Comparison of ENCODE assay signal across 12 cellular contexts in the genomic region with DNA sequence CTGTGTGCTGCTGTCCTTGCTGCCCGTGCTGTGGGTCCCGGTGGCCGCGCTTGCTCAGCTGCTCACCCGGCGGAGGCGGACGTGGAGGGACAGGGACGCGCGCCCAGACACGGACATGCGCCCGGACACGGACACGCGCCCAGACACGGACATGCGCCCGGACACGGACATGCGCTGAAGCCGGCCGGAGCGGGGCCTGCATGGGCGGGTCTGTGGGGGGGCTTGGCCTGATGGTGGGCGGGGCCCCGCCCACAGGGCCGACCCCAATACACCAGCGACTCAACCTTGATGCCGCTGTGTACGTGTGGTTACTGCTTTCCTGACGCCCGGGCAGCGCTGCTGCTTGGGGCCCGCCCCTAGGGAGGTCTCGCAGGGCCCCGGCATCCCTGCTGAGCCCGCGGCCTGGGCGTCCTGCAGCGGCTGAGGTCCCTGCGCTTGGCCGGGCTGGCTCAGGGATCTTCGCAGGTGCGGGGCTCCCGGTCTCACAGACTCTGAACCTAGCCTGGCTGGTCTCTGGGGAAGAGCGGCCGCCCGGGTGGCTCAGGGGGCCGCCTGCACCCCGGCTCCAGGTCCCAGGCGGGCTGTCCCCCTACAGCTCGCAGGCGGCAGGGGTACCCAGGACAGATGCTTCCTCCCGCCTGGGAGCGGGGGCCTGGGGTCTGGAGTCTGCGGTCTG. TPM values are rescaled to one million over a fixed set of nuclear protein-coding genes. Genes with fewer than 3 reads are reported as not detected.
"Had no signal": no experiment of that assay in that cellular context is flagged by ENCODE, and none has a peak within 500 bp of the region (broad histone marks: within the 10 kb centered on the region; RNA-seq: fewer than 3 reads in every experiment).

No MANE protein-coding gene starts in this region.

- H3K9me3 Mint-ChIP-seq: activated naive CD8-positive, alpha-beta T cell treated with anti-CD3 and anti-CD28 coated beads, Interleukin-2, amount 50 U/mL, for 24 hours; naive thymus-derived CD8-positive, alpha-beta T cell had no signal

- H3K9me3 ChIP-seq: ascending aorta, esophagus squamous epithelium, psoas muscle had no signal

- H3K4me3 Mint-ChIP-seq: activated naive CD8-positive, alpha-beta T cell treated with anti-CD3 and anti-CD28 coated beads, Interleukin-2, amount 50 U/mL, for 24 hours; naive thymus-derived CD8-positive, alpha-beta T cell had no signal

- H3K27ac Mint-ChIP-seq: activated naive CD8-positive, alpha-beta T cell treated with anti-CD3 and anti-CD28 coated beads, Interleukin-2, amount 50 U/mL, for 24 hours; naive thymus-derived CD8-positive, alpha-beta T cell had no signal

- H3K4me3 ChIP-seq: ascending aorta, esophagus squamous epithelium, psoas muscle had no signal

- H3K27ac ChIP-seq: ascending aorta, esophagus squamous epithelium, psoas muscle, WERI-Rb-1 had no signal

- H3K4me1 ChIP-seq: ascending aorta, esophagus squamous epithelium, psoas muscle had no signal

- H3K36me3 Mint-ChIP-seq: naive thymus-derived CD8-positive, alpha-beta T cell had no signal

- DNase-seq: activated CD8-positive, alpha-beta memory T cell treated with anti-CD3 and anti-CD28 coated beads for 24 hours; activated naive CD4-positive, alpha-beta T cell treated with Interleukin-2 at 50 U/mL for 16 hours; esophagus squamous epithelium; naive thymus-derived CD8-positive, alpha-beta T cell; WERI-Rb-1 had no signal

- H3K4me1 Mint-ChIP-seq: activated naive CD8-positive, alpha-beta T cell treated with anti-CD3 and anti-CD28 coated beads, Interleukin-2, amount 50 U/mL, for 24 hours had no signal

- H3K36me3 ChIP-seq: ascending aorta, esophagus squamous epithelium, WERI-Rb-1 had no signal

- H3K27me3 ChIP-seq: ascending aorta had no signal

RNA-seq across cellular contexts. Expression of gene SLC6A18, which starts 20.9 kb away (rescaled TPM):
- total RNA-seq: ascending aorta; bronchial epithelial cell; esophagus squamous epithelium; mammary epithelial cell; mononuclear cell; naive thymus-derived CD8-positive, alpha-beta T cell; psoas muscle; sciatic nerve had no signal

RNA-seq across cellular contexts. Expression of gene SLC6A19, which starts 44.6 kb away (rescaled TPM):
- total RNA-seq: ascending aorta; bronchial epithelial cell; esophagus squamous epithelium; mammary epithelial cell; mononuclear cell; naive thymus-derived CD8-positive, alpha-beta T cell; psoas muscle had no signal

RNA-seq across cellular contexts. Expression of gene TERT, which starts 48.8 kb away (rescaled TPM):
- total RNA-seq: ascending aorta, bronchial epithelial cell, mammary epithelial cell, psoas muscle had no signal
